Comparison of ENCODE assay signal across 20 cellular contexts in the genomic region with DNA sequence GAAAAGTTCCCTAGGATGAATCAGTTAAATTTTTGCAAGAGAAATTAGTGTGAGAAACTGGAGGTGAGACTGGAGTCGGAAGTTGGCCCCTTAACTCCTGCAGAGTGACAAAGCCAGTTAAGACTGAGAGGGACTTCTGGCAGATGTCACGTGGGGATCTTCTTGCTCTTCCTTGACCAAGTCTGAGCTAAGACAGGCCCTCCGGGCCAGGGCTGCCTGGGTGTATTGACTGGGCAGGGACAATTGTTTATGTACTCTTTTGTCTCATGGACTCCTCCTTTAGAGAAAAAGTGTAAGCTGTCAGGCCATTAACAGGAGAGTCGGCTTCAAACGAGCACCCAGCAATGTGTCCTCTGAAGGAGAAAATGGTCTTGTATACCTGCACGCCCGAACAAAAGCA.
"Had no signal": no experiment of that assay in that cellular context is flagged by ENCODE, and none has a peak within 500 bp of the region (broad histone marks: within the 10 kb centered on the region; RNA-seq: fewer than 3 reads in every experiment).

No MANE protein-coding gene starts in this region.

- H3K36me3 ChIP-seq: colonic mucosa, esophagus squamous epithelium, neutrophil, stomach, tibial artery, upper lobe of left lung had no signal

- H3K27me3 ChIP-seq: colonic mucosa, esophagus squamous epithelium, neutrophil, stomach, testis, tibial artery, upper lobe of left lung had no signal

- DNase-seq: colonic mucosa; effector memory CD4-positive, alpha-beta T cell; esophagus squamous epithelium; foreskin melanocyte; hypothalamus; immature natural killer cell; kidney; natural killer cell; stimulated activated CD4-positive, alpha-beta T cell treated with anti-CD3 and anti-CD28 coated beads, Interleukin-2, amount 100 ng/mL, for 24 hours; stimulated activated CD4-positive, alpha-beta T cell treated with anti-CD3 and anti-CD28 coated beads, Interleukin-4, amount 100 ng/mL, for 24 hours; stimulated activated naive CD4-positive, alpha-beta T cell treated with Interleukin-2 at 50 U/mL for 16 hours; stomach; testis; tibial artery; upper lobe of left lung had no signal

- H3K27ac ChIP-seq: colonic mucosa, neutrophil, stomach, testis, tibial artery, upper lobe of left lung had no signal

- H3K4me3 ChIP-seq: colonic mucosa, esophagus squamous epithelium, lung, stomach, testis, tibial artery, upper lobe of left lung had no signal

- H3K4me1 ChIP-seq: colonic mucosa, testis, tibial artery, upper lobe of left lung had no signal

- H3K9me3 ChIP-seq: colonic mucosa, esophagus squamous epithelium, neutrophil, testis, tibial artery, upper lobe of left lung had no signal

- ATAC-seq: left lobe of liver; natural killer cell; sciatic nerve; stimulated activated effector memory CD8-positive, alpha-beta T cell treated with anti-CD3 and anti-CD28 coated beads, Interleukin-12 subunit alpha, Interleukin-12 subunit beta, amount 100 ng/mL, for 72 hours had no signal
